ENCODE assay signal across 8 cellular contexts in genomic region chr1:42319128-42319851, GRCh38. TPM values are rescaled to one million over a fixed set of nuclear protein-coding genes. Genes with fewer than 3 reads are reported as not detected.
A peak's percentile ranks its signal among the peaks of the same experiment; 100 is the strongest.
DNase-seq lines count a peak whose midpoint lies in the region; ATAC-seq, FAIRE-seq and TF ChIP-seq lines count a peak whose summit lies in the region.
"Had no signal": no experiment of that assay in that cellular context is flagged by ENCODE, and none has a peak within 500 bp of the region (broad histone marks: within the 10 kb centered on the region; RNA-seq: fewer than 3 reads in every experiment).

No MANE protein-coding gene starts in this region.

- H3K9me3 Mint-ChIP-seq in activated T-helper 1 cell treated with anti-CD3 and anti-CD28 coated beads, Interleukin-12 subunit alpha, Interleukin-12 subunit beta, Interleukin-2, Interleukin-4 antibody, amounts not matched to agents 30 ng/mL and 10 ng/mL and 1 ng/mL, durations not matched to agents 14 hours and 24 hours and 36 hours, result no peaks in the 10 kb centered on the region

- H3K4me1 Mint-ChIP-seq in activated T-helper 1 cell treated with anti-CD3 and anti-CD28 coated beads, Interleukin-12 subunit alpha, Interleukin-12 subunit beta, Interleukin-2, Interleukin-4 antibody, amounts not matched to agents 30 ng/mL and 10 ng/mL and 1 ng/mL, durations not matched to agents 14 hours and 24 hours and 36 hours (ENCODE audit: low read depth), result peaks cover 85% of the 10 kb centered on the region

- H3K4me3 ChIP-seq in fibroblast of villous mesenchyme (ENCODE audit: low read depth, low read length) (no peak overlapping the region), skeletal muscle tissue (ENCODE audit: low read length in 3 of 3) (peak overlapping the region in 1 of 3 donors; percentile 4), lower lobe of right lung (no peak overlapping the region)

- peaks cover 24% of the 10 kb centered on the region for H3K36me3 Mint-ChIP-seq in activated T-helper 1 cell treated with anti-CD3 and anti-CD28 coated beads, Interleukin-12 subunit alpha, Interleukin-12 subunit beta, Interleukin-2, Interleukin-4 antibody, amounts not matched to agents 30 ng/mL and 10 ng/mL and 1 ng/mL, durations not matched to agents 14 hours and 24 hours and 36 hours (ENCODE audit: low read depth)

- H3K9ac ChIP-seq in skeletal muscle tissue (ENCODE audit: low read depth in 1 of 3, low read length in 3 of 3), result peak overlapping the region in 1 of 3 donors; percentile 48

- peak overlapping the region; percentile 80 for H3K27ac ChIP-seq in skeletal muscle tissue (ENCODE audit: low read depth, low read length)
- H3K27ac ChIP-seq in lower lobe of right lung, result no peak overlapping the region

- intact Hi-C loops in activated T-helper 1 cell treated with anti-CD3 and anti-CD28 coated beads, Interleukin-12 subunit alpha, Interleukin-12 subunit beta, Interleukin-2, Interleukin-4 antibody, amounts not matched to agents 30 ng/mL and 10 ng/mL and 1 ng/mL, durations not matched to agents 14 hours and 24 hours and 36 hours (cut with micrococcal nuclease), result no loop called here
- intact Hi-C loops in lower lobe of right lung (cut with DNase I), result no loop called here

- DNase-seq in H54 (ENCODE audit: insufficient read length, low spot score), result no peak
- DNase-seq in activated T-helper 1 cell treated with anti-CD3 and anti-CD28 coated beads, Interleukin-12 subunit alpha, Interleukin-12 subunit beta, Interleukin-2, Interleukin-4 antibody, amounts not matched to agents 30 ng/mL and 10 ng/mL and 1 ng/mL, durations not matched to agents 14 hours and 24 hours and 36 hours (ENCODE audit: low spot score), result no peak
- DNase-seq in fibroblast of villous mesenchyme (ENCODE audit: low read depth), result peak; percentile 51
- DNase-seq in lower lobe of right lung, result no peak
- no peak for DNase-seq in NCI-H2107 treated with DMSO at 0.1 percent for 48 hours (lab: John Stamatoyannopoulos, UW; ENCODE audit: unreplicated experiment)

- H3K27me3 ChIP-seq in skeletal muscle tissue (ENCODE audit: control insufficient read depth in 3 of 3, insufficient read depth in 3 of 3, low read length in 3 of 3) (no peaks in the 10 kb centered on the region), lower lobe of right lung (ENCODE audit: low read depth) (no peaks in the 10 kb centered on the region)

- H3K9me3 ChIP-seq in skeletal muscle tissue (ENCODE audit: control insufficient read depth in 3 of 3, low read length in 3 of 3) (no peaks in the 10 kb centered on the region), lower lobe of right lung (no peaks in the 10 kb centered on the region)

- TF ChIP-seq CTCF in fibroblast of villous mesenchyme (IDR thresholded peaks at IDR 0.05; ENCODE audit: insufficient read depth, low read depth, low read length) (no peak), lower lobe of right lung (IDR thresholded peaks at IDR 0.05) (no peak)

- H3K4me1 ChIP-seq in skeletal muscle tissue (ENCODE audit: control insufficient read depth in 3 of 3, insufficient read depth in 3 of 3, low read length in 3 of 3) (peaks cover 30 to 46% (median 33%) of the 10 kb centered on the region in 3 donors), lower lobe of right lung (peaks cover 70% of the 10 kb centered on the region)

- peak overlapping the region; percentile 78 for H3K27ac Mint-ChIP-seq in activated T-helper 1 cell treated with anti-CD3 and anti-CD28 coated beads, Interleukin-12 subunit alpha, Interleukin-12 subunit beta, Interleukin-2, Interleukin-4 antibody, amounts not matched to agents 30 ng/mL and 10 ng/mL and 1 ng/mL, durations not matched to agents 14 hours and 24 hours and 36 hours

- H3K27me3 Mint-ChIP-seq in activated T-helper 1 cell treated with anti-CD3 and anti-CD28 coated beads, Interleukin-12 subunit alpha, Interleukin-12 subunit beta, Interleukin-2, Interleukin-4 antibody, amounts not matched to agents 30 ng/mL and 10 ng/mL and 1 ng/mL, durations not matched to agents 14 hours and 24 hours and 36 hours (ENCODE audit: insufficient read depth), result no peaks in the 10 kb centered on the region

- H3K4me3 Mint-ChIP-seq in activated T-helper 1 cell treated with anti-CD3 and anti-CD28 coated beads, Interleukin-12 subunit alpha, Interleukin-12 subunit beta, Interleukin-2, Interleukin-4 antibody, amounts not matched to agents 30 ng/mL and 10 ng/mL and 1 ng/mL, durations not matched to agents 14 hours and 24 hours and 36 hours, result peak overlapping the region; percentile 60

- no peaks in the 10 kb centered on the region for H3K36me3 ChIP-seq in skeletal muscle tissue (ENCODE audit: control insufficient read depth in 3 of 3, insufficient read depth in 3 of 3, low read length in 3 of 3)
- H3K36me3 ChIP-seq in lower lobe of right lung, result no peaks in the 10 kb centered on the region

- no peak for TF ChIP-seq POLR2A in H54 (IDR thresholded peaks at IDR 0.05; ENCODE audit: low read depth, low read length)

- peak; percentile 87 for FAIRE-seq in H54 (lab: Jason Lieb, UNC)
- FAIRE-seq: TTC549 had no signal

- no peak for ATAC-seq in lower lobe of right lung
- ATAC-seq in HG03469 (IDR thresholded peaks at IDR 0.05; ENCODE audit: unreplicated experiment), result no peak

RNA-seq across cellular contexts. Expression of gene FOXJ3, which starts 15.7 kb away (rescaled TPM):
- total RNA-seq in activated T-helper 1 cell treated with anti-CD3 and anti-CD28 coated beads, Interleukin-12 subunit alpha, Interleukin-12 subunit beta, Interleukin-2, Interleukin-4 antibody, amounts not matched to agents 30 ng/mL and 10 ng/mL and 1 ng/mL, durations not matched to agents 14 hours and 24 hours and 36 hours, result 50.1 and 51.6 TPM in 2 replicates
- total RNA-seq in fibroblast of villous mesenchyme (28.7 and 34.5 TPM in 2 replicates), skeletal muscle tissue (65.2 TPM), lower lobe of right lung (44.0 TPM)
